In genomic region chr1:214603819-214604252, GRCh38 we compare ENCODE assay signal across 8 cellular contexts. TPM values are rescaled to one million over a fixed set of nuclear protein-coding genes. Genes with fewer than 3 reads are reported as not detected.
DNase-seq lines count a peak whose midpoint lies in the region; ATAC-seq and TF ChIP-seq lines count a peak whose summit lies in the region.

No MANE protein-coding gene starts in this region.

- peak overlapping the region; percentile 87 for H3K4me2 ChIP-seq in DOHH2 (ENCODE audit: low read length)

- no peaks in the 10 kb centered on the region for H3K9me2 ChIP-seq in DOHH2 (replicated peaks; ENCODE audit: control insufficient read depth, low read length)

- H3K4me3 ChIP-seq in DOHH2 (ENCODE audit: low read length), result peak overlapping the region; percentile 95
- peak overlapping the region; percentile 94 for H3K4me3 ChIP-seq in Jurkat, Clone E6-1 (ENCODE audit: low read length)
- peak overlapping the region; percentile 70 to 80 for H3K4me3 ChIP-seq in left lung
- H3K4me3 ChIP-seq in uterus, result peak overlapping the region; percentile 75 to 85

- no peak for TF ChIP-seq CTCF in DOHH2 (IDR thresholded peaks at IDR 0.05; ENCODE audit: low read depth, low read length, poor library complexity, severe bottlenecking)
- TF ChIP-seq CTCF in left lung (IDR thresholded peaks at IDR 0.05), result no peak
- TF ChIP-seq CTCF in uterus (IDR thresholded peaks at IDR 0.05), result no peak
- TF ChIP-seq CTCF in omental fat pad (IDR thresholded peaks at IDR 0.05), result no peak

- peak overlapping the region; percentile 73 for H3K27ac ChIP-seq in DOHH2 (ENCODE audit: low read depth, low read length)
- no peak overlapping the region for H3K27ac ChIP-seq in left lung
- no peak overlapping the region for H3K27ac ChIP-seq in uterus

- no peak for ATAC-seq in activated naive CD4-positive, alpha-beta T cell treated with anti-CD3 and anti-CD28 coated beads, Interleukin-2, amount 50 U/mL, for 72 hours
- ATAC-seq in left lung (no peak), HG02610 (IDR thresholded peaks at IDR 0.05; ENCODE audit: unreplicated experiment) (no peak), omental fat pad (ENCODE audit: low FRiP score) (no peak)

- no peaks in the 10 kb centered on the region for H4K20me1 ChIP-seq in DOHH2 (ENCODE audit: control insufficient read depth, insufficient read depth, low read depth, low read length)

- DNase-seq in Jurkat, Clone E6-1 (ENCODE audit: low read depth, low spot score), result no peak
- no peak for DNase-seq in activated naive CD4-positive, alpha-beta T cell treated with anti-CD3 and anti-CD28 coated beads, Interleukin-2, amount 50 U/mL, for 72 hours (ENCODE audit: low spot score in 2 of 2)
- DNase-seq in left lung, result peak in 1 of 2 donors; percentile 32
- no peak for DNase-seq in uterus
- no peak for DNase-seq in DMS79 (lab: John Stamatoyannopoulos, UW)
- no peak for DNase-seq in omental fat pad (ENCODE audit: low spot score)

- intact Hi-C loops in left lung (cut with DNase I), result no loop called here
- intact Hi-C loops in uterus (cut with DNase I; ENCODE audit: low total_unique reads), result no loop called here

- no peaks in the 10 kb centered on the region for H3K9me3 Mint-ChIP-seq in activated naive CD4-positive, alpha-beta T cell treated with anti-CD3 and anti-CD28 coated beads, Interleukin-2, amount 50 U/mL, for 72 hours

- H3F3A ChIP-seq in DOHH2 (ENCODE audit: control insufficient read depth, insufficient read depth), result no peaks in the 10 kb centered on the region

- H3K36me3 Mint-ChIP-seq in activated naive CD4-positive, alpha-beta T cell treated with anti-CD3 and anti-CD28 coated beads, Interleukin-2, amount 50 U/mL, for 72 hours, result peaks cover 11 to 12% of the 10 kb centered on the region in 2 donors

- H3K36me3 ChIP-seq in DOHH2 (ENCODE audit: control insufficient read depth, low read length) (peaks cover 47% of the 10 kb centered on the region), left lung (no peaks in the 10 kb centered on the region), uterus (no peaks in the 10 kb centered on the region)

- TF ChIP-seq POLR2A in uterus (IDR thresholded peaks at IDR 0.05), result no peak

- H3K27ac Mint-ChIP-seq in activated naive CD4-positive, alpha-beta T cell treated with anti-CD3 and anti-CD28 coated beads, Interleukin-2, amount 50 U/mL, for 72 hours, result peak overlapping the region; percentile 93 to 99

- H3K9me3 ChIP-seq in DOHH2 (ENCODE audit: control insufficient read depth, insufficient read depth, low read length) (no peaks in the 10 kb centered on the region), left lung (no peaks in the 10 kb centered on the region), uterus (no peaks in the 10 kb centered on the region)

- peaks cover 59% of the 10 kb centered on the region for H3K79me2 ChIP-seq in DOHH2 (ENCODE audit: control insufficient read depth, low read length)

- peaks cover 19% of the 10 kb centered on the region for H3K4me1 ChIP-seq in DOHH2 (ENCODE audit: control insufficient read depth, low read length)
- H3K4me1 ChIP-seq in left lung, result peaks cover 0 to 14% of the 10 kb centered on the region in 2 donors
- H3K4me1 ChIP-seq in uterus, result no peaks in the 10 kb centered on the region

- H3K27me3 ChIP-seq in DOHH2 (ENCODE audit: control insufficient read depth, low read length) (no peaks in the 10 kb centered on the region), left lung (no peaks in the 10 kb centered on the region), uterus (no peaks in the 10 kb centered on the region)

RNA-seq across cellular contexts. Expression of gene CENPF, which starts 0.8 kb away (rescaled TPM):
- polyA plus RNA-seq in Jurkat, Clone E6-1 (2012; ENCODE audit: insufficient read depth, insufficient read length), result 109 TPM
- 10 to 100 TPM; 74.2 to 87.0 TPM for total RNA-seq in activated naive CD4-positive, alpha-beta T cell treated with anti-CD3 and anti-CD28 coated beads, Interleukin-2, amount 50 U/mL, for 72 hours
- total RNA-seq in left lung, result 10 to 100 TPM in 1 of 2 donors, 1 to 10 TPM in 1; 3.4 to 15.0 TPM
- total RNA-seq in uterus, result 10 to 100 TPM in 2 of 4 donors, under 1 TPM in 2; under 0.01 to 41.2 (median 5.7) TPM
- 1 to 10 TPM in 3 of 4 donors, under 1 TPM in 1; 0.88 to 4.1 (median 2.4) TPM for total RNA-seq in omental fat pad

RNA-seq across cellular contexts. Expression of gene PTPN14, which starts 52.4 kb away (rescaled TPM):
- 0.60 TPM for polyA plus RNA-seq in Jurkat, Clone E6-1 (2012; ENCODE audit: insufficient read depth, insufficient read length)
- 1 to 10 TPM; 4.0 to 4.3 TPM for total RNA-seq in activated naive CD4-positive, alpha-beta T cell treated with anti-CD3 and anti-CD28 coated beads, Interleukin-2, amount 50 U/mL, for 72 hours
- 10 to 100 TPM; 36.8 to 38.0 TPM for total RNA-seq in left lung
- 10 to 100 TPM; 13.2 to 78.0 (median 30.9) TPM for total RNA-seq in uterus
- total RNA-seq in omental fat pad, result 10 to 100 TPM; 27.1 to 39.1 (median 35.7) TPM
